ENCODE assay signal across 29 cellular contexts in genomic region chr4:111775908-111776307, GRCh38.
DNase-seq lines count a peak whose midpoint lies in the region; ATAC-seq and TF ChIP-seq lines count a peak whose summit lies in the region.
"Had no signal": no experiment of that assay in that cellular context is flagged by ENCODE, and none has a peak within 500 bp of the region (broad histone marks: within the 10 kb centered on the region; RNA-seq: fewer than 3 reads in every experiment).

No MANE protein-coding gene starts in this region.

- H3K27ac Mint-ChIP-seq in mesothelial cell of epicardium (peak overlapping the region; percentile 11), nephron progenitor cell (no peak overlapping the region)
- no peak overlapping the region for H3K27ac Mint-ChIP-seq in CD8-positive, alpha-beta memory T cell
- H3K27ac Mint-ChIP-seq: activated B cell treated with CpG ODN at 0.5 μM for 24 hours, memory B cell had no signal

- H3K4me1 ChIP-seq in adipocyte (ENCODE audit: control insufficient read depth, insufficient read depth, low read length), result no peaks in the 10 kb centered on the region
- no peaks in the 10 kb centered on the region for H3K4me1 ChIP-seq in CD8-positive, alpha-beta memory T cell (ENCODE audit: insufficient read depth, low read length)
- H3K4me1 ChIP-seq: pancreas, right lobe of liver had no signal

- no peaks in the 10 kb centered on the region for H3K27me3 ChIP-seq in adipocyte (replicated peaks; ENCODE audit: control insufficient read depth, insufficient read depth, low read length)
- no peaks in the 10 kb centered on the region for H3K27me3 ChIP-seq in CD8-positive, alpha-beta memory T cell (ENCODE audit: insufficient read depth, low read length, poor library complexity, severe bottlenecking)
- H3K27me3 ChIP-seq: pancreas, right lobe of liver had no signal

- no peaks in the 10 kb centered on the region for H3K36me3 ChIP-seq in adipocyte (ENCODE audit: control insufficient read depth, insufficient read depth, low read length, severe bottlenecking)
- H3K36me3 ChIP-seq in CD8-positive, alpha-beta memory T cell (ENCODE audit: insufficient read depth, low read length), result no peaks in the 10 kb centered on the region
- H3K36me3 ChIP-seq: pancreas, right lobe of liver had no signal

- no peak overlapping the region for H3K4me3 Mint-ChIP-seq in mesothelial cell of epicardium
- H3K4me3 Mint-ChIP-seq in CD8-positive, alpha-beta memory T cell, result no peak overlapping the region
- no peak overlapping the region for H3K4me3 Mint-ChIP-seq in nephron progenitor cell
- H3K4me3 Mint-ChIP-seq: activated B cell treated with CpG ODN at 0.5 μM for 24 hours, brain, memory B cell, naive B cell had no signal

- POLR2A ChIA-PET in CD8-positive, alpha-beta memory T cell (lab: Charles Lee), result no interaction called here

- ATAC-seq in GM21737 (IDR thresholded peaks at IDR 0.05; ENCODE audit: unreplicated experiment) (no peak), HG02938 (IDR thresholded peaks at IDR 0.05; ENCODE audit: unreplicated experiment) (no peak)
- ATAC-seq: A549, pancreas, right lobe of liver had no signal

- H3K4me1 Mint-ChIP-seq in mesothelial cell of epicardium (peaks cover 35% of the 10 kb centered on the region), nephron progenitor cell (peaks cover 22% of the 10 kb centered on the region)
- H3K4me1 Mint-ChIP-seq in CD8-positive, alpha-beta memory T cell, result no peaks in the 10 kb centered on the region
- H3K4me1 Mint-ChIP-seq: activated B cell treated with CpG ODN at 0.5 μM for 24 hours, memory B cell, naive B cell had no signal

- DNase-seq in AG20443 (ENCODE audit: low spot score) (peak; percentile 17), HS-5 (ENCODE audit: low read depth) (peak; percentile 41), adipocyte (ENCODE audit: low read depth) (no peak), mesothelial cell of epicardium (ENCODE audit: low spot score in 2 of 2, unreplicated experiment in 2 of 2) (no peak), nephron progenitor cell (no peak)
- no peak for DNase-seq in CD8-positive, alpha-beta memory T cell
- DNase-seq: activated B cell treated with CpG ODN at 0.5 μM for 24 hours; activated CD4-positive, alpha-beta T cell treated with anti-CD3 and anti-CD28 coated beads, Interleukin-2, amount 50 U/mL, for 4 hours; activated CD8-positive, alpha-beta memory T cell treated with anti-CD3 and anti-CD28 coated beads, Interleukin-2, amount 50 U/mL, for 48 hours; activated effector memory CD4-positive, alpha-beta T cell treated with Interleukin-2 at 50 U/mL for 16 hours; C1 segment of cervical spinal cord; GDM1; glutamatergic neuron; left cardiac atrium; naive B cell; NCI-H1417 treated with DMSO at 0.1 percent for 48 hours; NCI-H510A; NK-92 treated with Interleukin-12 subunit alpha and Interleukin-12 subunit beta, amount 100 ng/mL, for 24 hours; pancreas; right lobe of liver; stimulated activated CD8-positive, alpha-beta memory T cell treated with anti-CD3 and anti-CD28 coated beads, Interleukin-4, amount 100 ng/mL, for 48 hours; T-helper 9 cell had no signal

- no peaks in the 10 kb centered on the region for H3K36me3 Mint-ChIP-seq in mesothelial cell of epicardium
- no peaks in the 10 kb centered on the region for H3K36me3 Mint-ChIP-seq in CD8-positive, alpha-beta memory T cell
- H3K36me3 Mint-ChIP-seq in nephron progenitor cell (ENCODE audit: low read depth), result no peaks in the 10 kb centered on the region
- H3K36me3 Mint-ChIP-seq: brain, memory B cell, naive B cell had no signal

- H3K9ac ChIP-seq in adipocyte (ENCODE audit: low read length), result no peak overlapping the region

- H3K9me3 ChIP-seq in adipocyte (ENCODE audit: control insufficient read depth, low read length), result no peaks in the 10 kb centered on the region
- no peaks in the 10 kb centered on the region for H3K9me3 ChIP-seq in CD8-positive, alpha-beta memory T cell (ENCODE audit: low read length)
- H3K9me3 ChIP-seq: A549, pancreas, right lobe of liver had no signal

- H3K27ac ChIP-seq in CD8-positive, alpha-beta memory T cell (ENCODE audit: low read depth, low read length), result no peak overlapping the region
- H3K27ac ChIP-seq: A549, coronary artery, pancreas, right lobe of liver had no signal

- H3K4me3 ChIP-seq in adipocyte (ENCODE audit: low read length), result peak overlapping the region; percentile 1
- H3K4me3 ChIP-seq in CD8-positive, alpha-beta memory T cell (ENCODE audit: low read length), result no peak overlapping the region
- H3K4me3 ChIP-seq: A549, coronary artery, pancreas, right lobe of liver, SK-N-MC had no signal

- H3K9me3 Mint-ChIP-seq in mesothelial cell of epicardium (no peaks in the 10 kb centered on the region), nephron progenitor cell (no peaks in the 10 kb centered on the region)
- peaks cover 0 to 5% (median 0%) of the 10 kb centered on the region in 5 donors for H3K9me3 Mint-ChIP-seq in CD8-positive, alpha-beta memory T cell
- H3K9me3 Mint-ChIP-seq: activated B cell treated with CpG ODN at 0.5 μM for 24 hours, brain, naive B cell had no signal

- no peaks in the 10 kb centered on the region for H3K27me3 Mint-ChIP-seq in mesothelial cell of epicardium (ENCODE audit: low read depth)
- no peaks in the 10 kb centered on the region for H3K27me3 Mint-ChIP-seq in CD8-positive, alpha-beta memory T cell
- H3K27me3 Mint-ChIP-seq in nephron progenitor cell (ENCODE audit: low read depth, poor library complexity), result no peaks in the 10 kb centered on the region
- H3K27me3 Mint-ChIP-seq: brain, naive B cell had no signal

- TF ChIP-seq CTCF in mesothelial cell of epicardium (IDR thresholded peaks at IDR 0.05; ENCODE audit: unreplicated experiment) (no peak), nephron progenitor cell (IDR thresholded peaks at IDR 0.05) (no peak)

- CTCF ChIA-PET in CD8-positive, alpha-beta memory T cell (lab: Charles Lee), result no interaction called here

Comparison
In these comparisons a context has a peak if more than half of its experiments do, and no peak if none do; other contexts are left out.
1. DNase-seq: peak in AG20443 (single experiment) and HS-5 (single experiment); none in adipocyte (single experiment), mesothelial cell of epicardium (0 of 2), CD8-positive, alpha-beta memory T cell (0 of 5) and nephron progenitor cell (single experiment).